In genomic region chr11:63908631-63909491, GRCh38 we compare ENCODE assay signal across 16 cellular contexts. TPM values are rescaled to one million over a fixed set of nuclear protein-coding genes. Genes with fewer than 3 reads are reported as not detected.
DNase-seq lines count a peak whose midpoint lies in the region; ATAC-seq, FAIRE-seq and TF ChIP-seq lines count a peak whose summit lies in the region.
"Had no signal": no experiment of that assay in that cellular context is flagged by ENCODE, and none has a peak within 500 bp of the region (broad histone marks: within the 10 kb centered on the region; RNA-seq: fewer than 3 reads in every experiment).

No MANE protein-coding gene starts in this region.

- H2BK15ac ChIP-seq in IMR-90 (ENCODE audit: low read depth, low read length) = no peak overlapping the region

- H2AK9ac ChIP-seq in IMR-90 (replicated peaks; ENCODE audit: low read depth, low read length, poor library complexity) = peak overlapping the region; percentile 47

- in situ Hi-C loops in IMR-90 (cut with MboI; ENCODE audit: low sequenced_read_pairs) = no loop called here
- in situ Hi-C loops in transverse colon (cut with MboI; ENCODE audit: low pct_ligation_motif_present in 1 of 4, low pct_unique_long_range_greater_than_20kb in 1 of 4, low sequenced_read_pairs in 3 of 4) = loop anchor here in 1 of 4 donors (10.0 kb wide), 1 partner anchor 74 kb away; the partner anchor contains the start of gene MARK2

- no peak overlapping the region for H3K4me2 ChIP-seq in IMR-90 (ENCODE audit: low read depth, low read length)
- H3K4me2 ChIP-seq: KMS-11 had no signal

- H4K5ac ChIP-seq in IMR-90 (ENCODE audit: low read depth, low read length) = no peak overlapping the region

- no peak overlapping the region for H2BK120ac ChIP-seq in IMR-90 (ENCODE audit: low read depth, low read length)

- no peak for FAIRE-seq in urothelium cell line (lab: Jason Lieb, UNC)
- no peak for FAIRE-seq in D721Med (lab: Jason Lieb, UNC)

- TF ChIP-seq POLR2A in IMR-90 (IDR thresholded peaks at IDR 0.05; ENCODE audit: low read depth, low read length) = no peak
- TF ChIP-seq POLR2A in transverse colon (IDR thresholded peaks at IDR 0.05) = no peak

- no peak for TF ChIP-seq RAD21 in IMR-90 (IDR thresholded peaks at IDR 0.05; ENCODE audit: low read length)

- intact Hi-C loops in IMR-90 (cut with micrococcal nuclease) (no loop called here), transverse colon (cut with DNase I; ENCODE audit: low total_unique reads) (no loop called here)

- no TSS peak for BruUV-seq in IMR-90 (replicated peaks; lab: Mats Ljungman, UMichigan)

- no peaks in the 10 kb centered on the region for H3K9me1 ChIP-seq in IMR-90 (ENCODE audit: insufficient read depth, low read length)

- no peaks in the 10 kb centered on the region; the same call in none of the 2 replicates for H4K20me1 ChIP-seq in IMR-90 (ENCODE audit: insufficient read depth, low read length)

- no peak overlapping the region for H2AK5ac ChIP-seq in IMR-90 (ENCODE audit: low read depth, low read length)

- no peak for DNase-seq in IMR-90
- DNase-seq in cerebellum (ENCODE audit: low spot score) = peak; percentile 77
- DNase-seq in left kidney (ENCODE audit: low read depth, low spot score) = peak; percentile 71
- DNase-seq in thoracic aorta (ENCODE audit: low spot score) = no peak
- no peak for DNase-seq in urothelium cell line (ENCODE audit: low spot score)
- no peak for DNase-seq in transverse colon
- DNase-seq in D721Med (ENCODE audit: insufficient read length, low spot score) = no peak
- DNase-seq: foreskin melanocyte; HCEC 1CT; midbrain; NCI-H1417 treated with DMSO at 0.1 percent for 48 hours; NCI-H446 treated with DMSO at 0.1 percent for 48 hours; spleen; stimulated activated naive CD8-positive, alpha-beta T cell treated with anti-CD3 and anti-CD28 coated beads, Interleukin-15, Interleukin-2, amounts not matched to agents 100 U/mL and 50 U/mL, for 24 hours had no signal

- H3K9ac ChIP-seq in IMR-90 (ENCODE audit: low read depth, low read length) = no peak overlapping the region
- H3K9ac ChIP-seq: KMS-11 had no signal

- no peak overlapping the region for H4K91ac ChIP-seq in IMR-90 (ENCODE audit: insufficient read depth, low read depth, low read length)

- TF ChIP-seq EP300 in transverse colon (IDR thresholded peaks at IDR 0.05; ENCODE audit: low read depth) = no peak

- H3K4ac ChIP-seq in IMR-90 (ENCODE audit: low read depth, low read length) = no peak overlapping the region

- no peaks in the 10 kb centered on the region for H3K4me1 ChIP-seq in IMR-90 (ENCODE audit: control insufficient read depth, insufficient read depth, low read length)
- H3K4me1 ChIP-seq in thoracic aorta (ENCODE audit: control insufficient read depth in 1 of 2, low read depth in 2 of 2) = peaks cover 18 to 44% of the 10 kb centered on the region in 2 donors
- H3K4me1 ChIP-seq in transverse colon = peaks cover 0 to 9% (median 4%) of the 10 kb centered on the region in 4 donors

- no peaks in the 10 kb centered on the region for H3K27me3 ChIP-seq in IMR-90 (ENCODE audit: control insufficient read depth, insufficient read depth, low read length)
- no peaks in the 10 kb centered on the region for H3K27me3 ChIP-seq in thoracic aorta (replicated peaks; ENCODE audit: insufficient read depth)
- H3K27me3 ChIP-seq in transverse colon = no peaks in the 10 kb centered on the region
- H3K27me3 ChIP-seq: spleen had no signal

- CTCF ChIA-PET in IMR-90 (lab: Yijun Ruan, JAX) = interaction anchor here (0.6 kb wide), 1 partner anchor 351 kb away, joined by 3 read pairs; no protein-coding TSS in a partner anchor

- no peak overlapping the region for H3K4me3 ChIP-seq in IMR-90 (ENCODE audit: insufficient read depth, low read depth, low read length)
- no peak overlapping the region for H3K4me3 ChIP-seq in thoracic aorta
- H3K4me3 ChIP-seq in transverse colon = no peak overlapping the region
- H3K4me3 ChIP-seq: spleen had no signal

- H3K18ac ChIP-seq in IMR-90 (ENCODE audit: low read depth, low read length) = no peak overlapping the region

- H3K27ac ChIP-seq in IMR-90 (ENCODE audit: insufficient read depth, low read length) (no peak overlapping the region), thoracic aorta (peak overlapping the region; percentile 31 to 57), transverse colon (no peak overlapping the region)
- H3K27ac ChIP-seq: KMS-11, spleen had no signal

- H2AFZ ChIP-seq in IMR-90 (replicated peaks; ENCODE audit: low read length, poor library complexity) = no peak overlapping the region

- H2BK5ac ChIP-seq in IMR-90 (ENCODE audit: low read depth, low read length, poor library complexity, severe bottlenecking) = no peak overlapping the region

- H3K36me3 ChIP-seq in IMR-90 (ENCODE audit: control insufficient read depth, insufficient read depth, low read length) (peaks cover 43% of the 10 kb centered on the region), thoracic aorta (peaks cover 33% of the 10 kb centered on the region), transverse colon (peaks cover 0 to 22% (median 10%) of the 10 kb centered on the region in 4 donors)

- no peak for ATAC-seq in IMR-90 (ENCODE audit: low read depth)
- no peak for ATAC-seq in thoracic aorta (ENCODE audit: insufficient number of reproducible peaks, low FRiP score, low read depth)
- ATAC-seq in GM19395 (IDR thresholded peaks at IDR 0.05; ENCODE audit: unreplicated experiment) = no peak
- ATAC-seq: stimulated activated naive CD8-positive, alpha-beta T cell treated with anti-CD3 and anti-CD28 coated beads, Interleukin-15, Interleukin-2, amounts not matched to agents 100 U/mL and 50 U/mL, for 24 hours had no signal

- no peak overlapping the region for H3K14ac ChIP-seq in IMR-90 (replicated peaks; ENCODE audit: low read depth, low read length)

- no peak overlapping the region for H3K56ac ChIP-seq in IMR-90 (ENCODE audit: extremely low read depth, insufficient read depth, low read length)

- dilution Hi-C loops in IMR-90 (cut with HindIII; ENCODE audit: low sequenced_read_pairs, unreplicated experiment) = no loop called here

- H3K23ac ChIP-seq in IMR-90 (ENCODE audit: low read depth, low read length) = no peak overlapping the region

- no peak overlapping the region for H4K8ac ChIP-seq in IMR-90 (ENCODE audit: low read depth in 2 of 2, low read length in 2 of 2)

- peaks cover 0 to 3% of the 10 kb centered on the region in 2 experiments; a peak in 2 of 4 replicates for H3K79me1 ChIP-seq in IMR-90 (ENCODE audit: low read depth in 1 of 2, low read length in 2 of 2)

- TF ChIP-seq CTCF in IMR-90 (conservative IDR thresholded peaks at IDR 0.05; ENCODE audit: low read depth, low read length) (no peak), thoracic aorta (IDR thresholded peaks at IDR 0.05) (no peak), transverse colon (IDR thresholded peaks at IDR 0.05) (no peak), D721Med (IDR thresholded peaks at IDR 0.05; ENCODE audit: insufficient read depth, missing control alignments) (no peak)

- POLR2A ChIA-PET in IMR-90 (lab: Charles Lee; ENCODE audit: unreplicated experiment) = no interaction called here

- WGBS in IMR-90 (ENCODE audit: extremely low coverage in 2 of 2, insufficient read length in 1 of 2), 2 experiments = 77% methylated on average over 13 of the region's 46 CpGs; no CpG with 5 or more reads in 1 of the 2 experiments
- WGBS in transverse colon (ENCODE audit: low coverage in 1 of 2), 2 donors = 85% methylated on average over 44 of the region's 46 CpGs; no CpG with 5 or more reads in 1 of the 2 donors

- H3K9me3 ChIP-seq in IMR-90 (ENCODE audit: control insufficient read depth, insufficient read depth, low read length) (no peaks in the 10 kb centered on the region), thoracic aorta (no peaks in the 10 kb centered on the region), transverse colon (no peaks in the 10 kb centered on the region)
- H3K9me3 ChIP-seq: spleen had no signal

- no peak overlapping the region for H2BK20ac ChIP-seq in IMR-90 (ENCODE audit: low read depth, low read length)

TF ChIP-seq in IMR-90, 13 proteins besides CTCF, POLR2A, EP300 and RAD21:
- TF ChIP-seq MAZ (IDR thresholded peaks at IDR 0.05; ENCODE audit: borderline replicate concordance, low read depth, low read length) (no peak), RCOR1 (IDR thresholded peaks at IDR 0.05; ENCODE audit: insufficient replicate concordance, low read length) (no peak), CEBPB (IDR thresholded peaks at IDR 0.05; ENCODE audit: low read depth, low read length) (no peak), BHLHE40 (IDR thresholded peaks at IDR 0.05; ENCODE audit: low read depth, low read length) (no peak), NFE2L2 (IDR thresholded peaks at IDR 0.05; ENCODE audit: low read depth, low read length) (no peak), CHD1 (IDR thresholded peaks at IDR 0.05; ENCODE audit: low read depth, low read length) (no peak)

RNA-seq across cellular contexts. Expression of gene RCOR2, which starts 8.1 kb away (rescaled TPM):
- 0.56 and 0.90 TPM in 2 replicates for total RNA-seq in IMR-90 (2012; rRNA removed)
- polyA plus RNA-seq in IMR-90 (2012; rRNA removed) = 2.0 and 2.4 TPM in 2 replicates
- 1.9 and 2.9 TPM in 2 replicates for polyA plus RNA-seq in IMR-90 (2012; cell fraction: cytosol; rRNA removed)
- polyA plus RNA-seq in IMR-90 (2012; cell fraction: nucleus; rRNA removed; ENCODE audit: low replicate concordance) = 5.0 and 5.7 TPM in 2 replicates
- 15.5 TPM for total RNA-seq in cerebellum
- 1 to 10 TPM; 1.4 to 3.8 TPM for total RNA-seq in thoracic aorta
- under 1 TPM in 2 of 4 donors, not detected in 2; 0.64 to 0.82 TPM for total RNA-seq in transverse colon

RNA-seq across cellular contexts. Expression of gene NAA40, which starts 29.9 kb away (rescaled TPM):
- total RNA-seq in IMR-90 (2012; rRNA removed) (8.9 and 15.2 TPM in 2 replicates), cerebellum (24.7 TPM), thoracic aorta (10 to 100 TPM; 15.5 to 20.6 TPM), transverse colon (10 to 100 TPM; 25.8 to 36.6 (median 34.3) TPM)
- polyA plus RNA-seq in IMR-90 (2012; rRNA removed) = 23.1 and 24.7 TPM in 2 replicates
- 10.1 and 11.0 TPM in 2 replicates for polyA plus RNA-seq in IMR-90 (2012; cell fraction: cytosol; rRNA removed)
- 61.6 and 108 TPM in 2 replicates for polyA plus RNA-seq in IMR-90 (2012; cell fraction: nucleus; rRNA removed; ENCODE audit: low replicate concordance)

Comparison
In these comparisons a context has a peak if more than half of its experiments do, and no peak if none do; other contexts are left out.
1. DNase-seq: peak in cerebellum (single experiment) and left kidney (single experiment); none in IMR-90 (single experiment), thoracic aorta (single experiment), urothelium cell line (single experiment), transverse colon (single experiment) and D721Med (single experiment).
2. H3K27ac ChIP-seq: peak in thoracic aorta (2 of 2); none in IMR-90 (single experiment) and transverse colon (0 of 4).